Comparison of ENCODE assay signal across 13 cellular contexts in genomic region chr7:139726485-139726869, GRCh38. TPM values are rescaled to one million over a fixed set of nuclear protein-coding genes. Genes with fewer than 3 reads are reported as not detected.
DNase-seq lines count a peak whose midpoint lies in the region; ATAC-seq, FAIRE-seq and TF ChIP-seq lines count a peak whose summit lies in the region.
"Had no signal": no experiment of that assay in that cellular context is flagged by ENCODE, and none has a peak within 500 bp of the region (broad histone marks: within the 10 kb centered on the region; RNA-seq: fewer than 3 reads in every experiment).

No MANE protein-coding gene starts in this region.

- no peaks in the 10 kb centered on the region for H3K9me2 ChIP-seq in hepatocyte (replicated peaks; ENCODE audit: insufficient read depth)

- no peak for FAIRE-seq in frontal cortex (lab: Jason Lieb, UNC)

- H3K4me2 ChIP-seq in hepatocyte, result no peak overlapping the region

- TF ChIP-seq CTCF in HL-60 (IDR thresholded peaks at IDR 0.05; ENCODE audit: insufficient read depth, low read length) (no peak), hepatocyte (IDR thresholded peaks at IDR 0.05; ENCODE audit: poor library complexity) (no peak), spleen (IDR thresholded peaks at IDR 0.05 in 8 of 11, conservative IDR thresholded peaks at IDR 0.05 in 3 of 11) (no peak)

- H3K4me1 ChIP-seq in hepatocyte (ENCODE audit: insufficient read depth) (peaks cover 23% of the 10 kb centered on the region), spleen (peaks cover 33 to 97% (median 75%) of the 10 kb centered on the region in 6 donors)

- peaks cover 95% of the 10 kb centered on the region for H3K79me2 ChIP-seq in hepatocyte

- peaks cover 38% of the 10 kb centered on the region for H3K4me1 Mint-ChIP-seq in T-helper 17 cell

- no peak overlapping the region for H2AFZ ChIP-seq in hepatocyte

- ATAC-seq in T-helper 17 cell, result no peak

- no peak overlapping the region for H3K4me3 ChIP-seq in HL-60 (replicated peaks; ENCODE audit: insufficient read depth, low read length)
- no peak overlapping the region for H3K4me3 ChIP-seq in hepatocyte
- H3K4me3 ChIP-seq in spleen, result peak overlapping the region in 1 of 8 donors; percentile 36
- H3K4me3 ChIP-seq: thyroid gland had no signal

- H3K27me3 Mint-ChIP-seq in T-helper 17 cell, result no peaks in the 10 kb centered on the region
- H3K27me3 Mint-ChIP-seq: activated naive CD8-positive, alpha-beta T cell had no signal

- H3K27me3 ChIP-seq in HL-60 (ENCODE audit: insufficient read depth, poor library complexity, severe bottlenecking) (no peaks in the 10 kb centered on the region), hepatocyte (no peaks in the 10 kb centered on the region), spleen (replicated peaks in 1 of 7) (no peaks in the 10 kb centered on the region)
- H3K27me3 ChIP-seq: thyroid gland had no signal

- peak overlapping the region; percentile 65 for H3K27ac Mint-ChIP-seq in T-helper 17 cell

- intact Hi-C loops in spleen (cut with DNase I; ENCODE audit: low total_unique reads), result no loop called here

- H3K9me3 ChIP-seq in T-helper 17 cell (ENCODE audit: control insufficient read depth, low read length, poor library complexity, severe bottlenecking) (no peaks in the 10 kb centered on the region), hepatocyte (ENCODE audit: low read depth) (no peaks in the 10 kb centered on the region), spleen (no peaks in the 10 kb centered on the region)
- H3K9me3 ChIP-seq: thyroid gland had no signal

- H3K27ac ChIP-seq in HL-60 (replicated peaks) (peak overlapping the region; percentile 51), hepatocyte (peak overlapping the region; percentile 49), spleen (peak overlapping the region; percentile 16 to 88 (median 78))
- H3K27ac ChIP-seq: thyroid gland had no signal

- 84% methylated on average over 3 of the region's 3 CpGs for WGBS in hepatocyte (ENCODE audit: low lambda C conversion rate, missing lambda C conversion rate)
- WGBS in spleen, 5 donors, result 30 to 58% (median 48%) methylated on average over 3 of the region's 3 CpGs

- DNase-seq in HL-60 (ENCODE audit: low read depth in 1 of 2, low spot score in 1 of 2), result peak; percentile 42 to 91
- DNase-seq in T-helper 17 cell, result no peak
- DNase-seq in hepatocyte (ENCODE audit: low spot score), result no peak
- DNase-seq in spleen, result no peak
- DNase-seq in SK-N-DZ (ENCODE audit: low spot score), result no peak
- DNase-seq in kidney tubule cell (ENCODE audit: low spot score), result no peak
- DNase-seq in frontal cortex (ENCODE audit: low spot score in 2 of 2), result no peak
- DNase-seq: activated CD4-positive, alpha-beta T cell treated with anti-CD3 and anti-CD28 coated beads for 4 hours; effector CD8-positive, alpha-beta T cell; KBM-7; stimulated activated CD4-positive, alpha-beta T cell treated with anti-CD3 and anti-CD28 coated beads, Interleukin-4, amount 100 ng/mL, for 24 hours; thyroid gland had no signal

- H3K36me3 ChIP-seq in hepatocyte (replicated peaks; ENCODE audit: insufficient read depth, low read depth) (no peaks in the 10 kb centered on the region), spleen (peaks cover 0 to 9% (median 0%) of the 10 kb centered on the region in 6 donors)
- H3K36me3 ChIP-seq: thyroid gland had no signal

- TF ChIP-seq POLR2A in spleen (IDR thresholded peaks at IDR 0.05), result no peak

- peaks cover 31% of the 10 kb centered on the region for H4K20me1 ChIP-seq in hepatocyte (ENCODE audit: insufficient read depth, poor library complexity, severe bottlenecking)

- H3K36me3 Mint-ChIP-seq in T-helper 17 cell (ENCODE audit: low read depth), result peaks cover 5% of the 10 kb centered on the region

- no peak overlapping the region for H3K4me3 Mint-ChIP-seq in T-helper 17 cell

RNA-seq across cellular contexts. Expression of gene HIPK2, which starts 51.3 kb away (rescaled TPM):
- 10 to 100 TPM; 36.9 to 42.9 TPM for total RNA-seq in T-helper 17 cell
- 18.5 and 22.9 TPM in 2 replicates for total RNA-seq in hepatocyte
- polyA plus RNA-seq in hepatocyte, result 12.2 and 18.2 TPM in 2 replicates
- 10 to 100 TPM; 48.9 to 97.5 (median 58.9) TPM for total RNA-seq in spleen
- 1 to 10 TPM; 1.7 to 8.7 (median 2.4) TPM for polyA plus RNA-seq in spleen
- polyA plus RNA-seq in SK-N-DZ (2014; cell fraction: cytosol; rRNA removed), result 6.5 and 7.1 TPM in 2 replicates
- polyA plus RNA-seq in SK-N-DZ (2014; cell fraction: nucleus; rRNA removed), result 3.4 and 6.1 TPM in 2 replicates
- 10.2 TPM for total RNA-seq in frontal cortex

Comparison
In these comparisons a context has a peak if more than half of its experiments do, and no peak if none do; other contexts are left out.
1. DNase-seq: peak in HL-60 (2 of 2); none in T-helper 17 cell (0 of 3), hepatocyte (single experiment), spleen (single experiment), SK-N-DZ (single experiment), kidney tubule cell (single experiment) and frontal cortex (0 of 2).
2. Peak in every context shown above with its lines, with median percentiles within 50 percentile points of each other: H3K27ac ChIP-seq.